Comparison of ENCODE assay signal across 10 cellular contexts in genomic region chr16:73000020-73000906, GRCh38. TPM values are rescaled to one million over a fixed set of nuclear protein-coding genes. Genes with fewer than 3 reads are reported as not detected.
DNase-seq lines count a peak whose midpoint lies in the region; ATAC-seq, FAIRE-seq and TF ChIP-seq lines count a peak whose summit lies in the region.
"Had no signal": no experiment of that assay in that cellular context is flagged by ENCODE, and none has a peak within 500 bp of the region (broad histone marks: within the 10 kb centered on the region; RNA-seq: fewer than 3 reads in every experiment).

No MANE protein-coding gene starts in this region.

- no peaks in the 10 kb centered on the region for H3K9me2 ChIP-seq in hepatocyte (replicated peaks; ENCODE audit: insufficient read depth)

- peaks cover 14% of the 10 kb centered on the region for H3K36me3 Mint-ChIP-seq in astrocyte (ENCODE audit: low read depth, unreplicated experiment)

- intact Hi-C loops in gastrocnemius medialis (cut with DNase I; ENCODE audit: low total_unique reads), result no loop called here

- peak in 1 of 2 donors; percentile 43 for TF ChIP-seq POLR2A in gastrocnemius medialis (IDR thresholded peaks at IDR 0.05)

- WGBS in hepatocyte (ENCODE audit: low lambda C conversion rate, missing lambda C conversion rate), result 61% methylated on average over 21 of the region's 22 CpGs

- DNase-seq in HAP-1 (ENCODE audit: low spot score in 2 of 2) (peak; percentile 87), astrocyte (ENCODE audit: low read depth) (peak; percentile 58), hepatocyte (ENCODE audit: low spot score) (no peak), gastrocnemius medialis (peak; percentile 64 to 87), COR-L47 (lab: John Stamatoyannopoulos, UW) (no peak), NAMALWA (ENCODE audit: low spot score) (no peak)
- DNase-seq in effector CD8-positive, alpha-beta T cell (lab: John Stamatoyannopoulos, UW), result no peak
- DNase-seq: MG63 had no signal

- peaks cover 83% of the 10 kb centered on the region for H3K79me2 ChIP-seq in astrocyte (ENCODE audit: insufficient read depth, low read length)
- peaks cover 87% of the 10 kb centered on the region for H3K79me2 ChIP-seq in hepatocyte

- H3K4me3 ChIP-seq in HAP-1, result no peak overlapping the region; the same call in 1 of the 2 replicates
- H3K4me3 ChIP-seq in astrocyte (ENCODE audit: insufficient read depth, low read depth, low read length), result no peak overlapping the region
- no peak overlapping the region for H3K4me3 ChIP-seq in hepatocyte
- H3K4me3 ChIP-seq in gastrocnemius medialis, result peak overlapping the region; percentile 18 to 42 (median 28)
- H3K4me3 ChIP-seq: MG63 had no signal

- H3K4me2 ChIP-seq in astrocyte (ENCODE audit: low read length) (peak overlapping the region; percentile 66), hepatocyte (peak overlapping the region; percentile 18)

- H3K36me3 ChIP-seq in HAP-1 (replicated peaks), result no peaks in the 10 kb centered on the region; the same call in 1 of the 2 replicates
- H3K36me3 ChIP-seq in astrocyte (ENCODE audit: insufficient read depth, low read length), result no peaks in the 10 kb centered on the region
- H3K36me3 ChIP-seq in hepatocyte (replicated peaks; ENCODE audit: insufficient read depth, low read depth), result no peaks in the 10 kb centered on the region
- no peaks in the 10 kb centered on the region for H3K36me3 ChIP-seq in gastrocnemius medialis
- H3K36me3 ChIP-seq: MG63, neutrophil had no signal

- H3K9me3 ChIP-seq in HAP-1 (peaks cover 15% of the 10 kb centered on the region; the same call in 1 of the 2 replicates), astrocyte (ENCODE audit: insufficient read depth, low read depth, low read length) (peaks cover 2% of the 10 kb centered on the region), hepatocyte (ENCODE audit: low read depth) (no peaks in the 10 kb centered on the region), gastrocnemius medialis (peaks cover 0 to 7% (median 0%) of the 10 kb centered on the region in 3 donors)
- H3K9me3 ChIP-seq: MG63, neutrophil had no signal

- H3K4me1 Mint-ChIP-seq in astrocyte (ENCODE audit: low read depth, unreplicated experiment), result peaks cover 15% of the 10 kb centered on the region

- FAIRE-seq in astrocyte (lab: Jason Lieb, UNC), result no peak

- H4K20me1 ChIP-seq in astrocyte (ENCODE audit: insufficient read depth, low read length) (peaks cover 57% of the 10 kb centered on the region), hepatocyte (ENCODE audit: insufficient read depth, poor library complexity, severe bottlenecking) (peaks cover 4% of the 10 kb centered on the region)

- in situ Hi-C loops in HAP-1 (cut with MboI; ENCODE audit: low sequenced_read_pairs), result no loop called here
- in situ Hi-C loops in gastrocnemius medialis (cut with MboI; ENCODE audit: low sequenced_read_pairs in 4 of 4), result no loop called here

- no peak for TF ChIP-seq CTCF in astrocyte (IDR thresholded peaks at IDR 0.05; ENCODE audit: insufficient read depth, low read depth, low read length)
- TF ChIP-seq CTCF in hepatocyte (IDR thresholded peaks at IDR 0.05; ENCODE audit: poor library complexity), result no peak
- no peak for TF ChIP-seq CTCF in gastrocnemius medialis (IDR thresholded peaks at IDR 0.05 in 4 of 5, conservative IDR thresholded peaks at IDR 0.05 in 1 of 5)

- peak; percentile 71 for ATAC-seq in gastrocnemius medialis
- no peak for ATAC-seq in GM18517 (IDR thresholded peaks at IDR 0.05; ENCODE audit: unreplicated experiment)

- H2AFZ ChIP-seq in astrocyte (ENCODE audit: low read depth, low read length) (no peak overlapping the region), hepatocyte (no peak overlapping the region)

- H3K27me3 ChIP-seq in HAP-1 (ENCODE audit: low read depth) (no peaks in the 10 kb centered on the region; the same call in 1 of the 2 replicates), astrocyte (ENCODE audit: insufficient read depth, low read length) (no peaks in the 10 kb centered on the region), hepatocyte (no peaks in the 10 kb centered on the region), gastrocnemius medialis (no peaks in the 10 kb centered on the region)
- H3K27me3 ChIP-seq: MG63 had no signal

- H3K27ac ChIP-seq in astrocyte (ENCODE audit: low read depth, low read length), result no peak overlapping the region
- H3K27ac ChIP-seq in hepatocyte, result no peak overlapping the region
- H3K27ac ChIP-seq in gastrocnemius medialis, result peak overlapping the region; percentile 72 to 87 (median 82)
- H3K27ac ChIP-seq: neutrophil had no signal

- peaks cover 10% of the 10 kb centered on the region for H3K9me3 Mint-ChIP-seq in astrocyte (ENCODE audit: unreplicated experiment)

- H3K27ac Mint-ChIP-seq in astrocyte (ENCODE audit: unreplicated experiment), result no peak overlapping the region

- peaks cover 35% of the 10 kb centered on the region for H3K4me1 ChIP-seq in HAP-1
- H3K4me1 ChIP-seq in astrocyte (ENCODE audit: insufficient read depth, low read length), result peaks cover 17% of the 10 kb centered on the region
- H3K4me1 ChIP-seq in hepatocyte (ENCODE audit: insufficient read depth), result peaks cover 27% of the 10 kb centered on the region
- peaks cover 66 to 73% of the 10 kb centered on the region in 2 donors for H3K4me1 ChIP-seq in gastrocnemius medialis

- H3K9ac ChIP-seq in astrocyte (ENCODE audit: low read length), result no peak overlapping the region

- no peaks in the 10 kb centered on the region for H3K27me3 Mint-ChIP-seq in astrocyte (ENCODE audit: low read depth, unreplicated experiment)

- no peak overlapping the region for H3K4me3 Mint-ChIP-seq in astrocyte (ENCODE audit: unreplicated experiment)

RNA-seq across cellular contexts. Expression of gene ZFHX3, which starts 47.7 kb away (rescaled TPM):
- total RNA-seq in astrocyte, result 18.0 and 19.7 TPM in 2 replicates
- total RNA-seq in hepatocyte, result 11.5 and 11.6 TPM in 2 replicates
- 6.4 and 10.9 TPM in 2 replicates for polyA plus RNA-seq in hepatocyte
- total RNA-seq in gastrocnemius medialis, result 10 to 100 TPM; 14.0 to 28.5 (median 27.3) TPM

Comparison
In these comparisons a context has a peak if more than half of its experiments do, and no peak if none do; other contexts are left out.
1. DNase-seq: peak in HAP-1 (2 of 2), astrocyte (single experiment) and gastrocnemius medialis (2 of 2); none in hepatocyte (single experiment), COR-L47 (single experiment), effector CD8-positive, alpha-beta T cell (single experiment) and NAMALWA (single experiment).
2. H3K4me3 ChIP-seq: peak in gastrocnemius medialis (4 of 4); none in HAP-1 (single experiment), astrocyte (single experiment) and hepatocyte (single experiment).
3. H3K27ac ChIP-seq: peak in gastrocnemius medialis (4 of 4); none in astrocyte (single experiment) and hepatocyte (single experiment).